ENCODE assay signal across 8 cellular contexts in genomic region chr17:29178750-29179231, GRCh38. TPM values are rescaled to one million over a fixed set of nuclear protein-coding genes. Genes with fewer than 3 reads are reported as not detected.
DNase-seq lines count a peak whose midpoint lies in the region; TF ChIP-seq lines count a peak whose summit lies in the region.

No MANE protein-coding gene starts in this region.

- peaks cover 6% of the 10 kb centered on the region for H3K9me3 Mint-ChIP-seq in neural progenitor cell

- peak overlapping the region; percentile 72 for H3K4me3 ChIP-seq in BLaER1
- peak overlapping the region; percentile 67 for H3K4me3 ChIP-seq in neural progenitor cell

- peaks cover 32% of the 10 kb centered on the region for H3K79me2 ChIP-seq in neural progenitor cell (ENCODE audit: low read depth)

- H3K4me1 ChIP-seq in BLaER1 (peaks cover 56% of the 10 kb centered on the region), neural progenitor cell (peaks cover 32% of the 10 kb centered on the region)

- H3K36me3 ChIP-seq in BLaER1, result no peaks in the 10 kb centered on the region
- no peaks in the 10 kb centered on the region for H3K36me3 ChIP-seq in neural progenitor cell

- peak overlapping the region; percentile 88 for H3K4me3 Mint-ChIP-seq in neural progenitor cell

- H3K36me3 Mint-ChIP-seq in neural progenitor cell, result no peaks in the 10 kb centered on the region

- DNase-seq in NCI-H69 (lab: John Stamatoyannopoulos, UW), result peak; percentile 50
- DNase-seq in epithelial cell of prostate (ENCODE audit: low read depth, low spot score), result peak; percentile 57
- no peak for DNase-seq in neural progenitor cell (ENCODE audit: low spot score)
- DNase-seq in SHP77 (lab: John Stamatoyannopoulos, UW), result no peak
- DNase-seq in NCI-H2029 (lab: John Stamatoyannopoulos, UW), result no peak
- DNase-seq in EL, result no peak
- DNase-seq in NCI-H2029 treated with DMSO at 0.1 percent for 48 hours (lab: John Stamatoyannopoulos, UW), result no peak

- no peak overlapping the region for H2AFZ ChIP-seq in neural progenitor cell (replicated peaks)

- peak overlapping the region; percentile 42 for H3K27ac Mint-ChIP-seq in neural progenitor cell

- TF ChIP-seq CTCF in neural progenitor cell (IDR thresholded peaks at IDR 0.05), result no peak

- peaks cover 7% of the 10 kb centered on the region for H3K27me3 Mint-ChIP-seq in neural progenitor cell (ENCODE audit: insufficient read depth, low read depth)

- H3K27me3 ChIP-seq in BLaER1 (no peaks in the 10 kb centered on the region), neural progenitor cell (peaks cover 40% of the 10 kb centered on the region)

- peaks cover 40% of the 10 kb centered on the region for H3K4me1 Mint-ChIP-seq in neural progenitor cell

- H4K20me1 ChIP-seq in BLaER1 (0 out of 2 replicates have a peak, but pooled peaks cover 5% of the 10 kb centered on the region), neural progenitor cell (ENCODE audit: low read depth) (peaks cover 42% of the 10 kb centered on the region)

- H3K27ac ChIP-seq in BLaER1 (no peak overlapping the region), epithelial cell of prostate (peak overlapping the region; percentile 97), neural progenitor cell (no peak overlapping the region)

- H3F3A ChIP-seq in neural progenitor cell (ENCODE audit: low read depth), result peaks cover 47% of the 10 kb centered on the region

- peaks cover 8% of the 10 kb centered on the region for H3K9me3 ChIP-seq in BLaER1
- peaks cover 5% of the 10 kb centered on the region for H3K9me3 ChIP-seq in neural progenitor cell (ENCODE audit: low read depth)

- H3K9ac ChIP-seq in BLaER1, result peak overlapping the region; percentile 77; the same call in 1 of the 2 replicates
- H3K9ac ChIP-seq in neural progenitor cell, result no peak overlapping the region

- H3K4me2 ChIP-seq in BLaER1 (peak overlapping the region; percentile 98), neural progenitor cell (peak overlapping the region; percentile 85)

RNA-seq across cellular contexts. Expression of gene MYO18A, which starts 1.4 kb away (rescaled TPM):
- 11.6 and 24.8 TPM in 2 replicates for total RNA-seq in neural progenitor cell (ENCODE audit: low replicate concordance)

Comparison
In these comparisons a context has a peak if more than half of its experiments do, and no peak if none do; other contexts are left out.
1. DNase-seq: peak in NCI-H69 (single experiment) and epithelial cell of prostate (single experiment); none in neural progenitor cell (single experiment), SHP77 (0 of 2), NCI-H2029 (single experiment), EL (single experiment) and NCI-H2029 treated with DMSO at 0.1 percent for 48 hours (single experiment).